In the genomic region with DNA sequence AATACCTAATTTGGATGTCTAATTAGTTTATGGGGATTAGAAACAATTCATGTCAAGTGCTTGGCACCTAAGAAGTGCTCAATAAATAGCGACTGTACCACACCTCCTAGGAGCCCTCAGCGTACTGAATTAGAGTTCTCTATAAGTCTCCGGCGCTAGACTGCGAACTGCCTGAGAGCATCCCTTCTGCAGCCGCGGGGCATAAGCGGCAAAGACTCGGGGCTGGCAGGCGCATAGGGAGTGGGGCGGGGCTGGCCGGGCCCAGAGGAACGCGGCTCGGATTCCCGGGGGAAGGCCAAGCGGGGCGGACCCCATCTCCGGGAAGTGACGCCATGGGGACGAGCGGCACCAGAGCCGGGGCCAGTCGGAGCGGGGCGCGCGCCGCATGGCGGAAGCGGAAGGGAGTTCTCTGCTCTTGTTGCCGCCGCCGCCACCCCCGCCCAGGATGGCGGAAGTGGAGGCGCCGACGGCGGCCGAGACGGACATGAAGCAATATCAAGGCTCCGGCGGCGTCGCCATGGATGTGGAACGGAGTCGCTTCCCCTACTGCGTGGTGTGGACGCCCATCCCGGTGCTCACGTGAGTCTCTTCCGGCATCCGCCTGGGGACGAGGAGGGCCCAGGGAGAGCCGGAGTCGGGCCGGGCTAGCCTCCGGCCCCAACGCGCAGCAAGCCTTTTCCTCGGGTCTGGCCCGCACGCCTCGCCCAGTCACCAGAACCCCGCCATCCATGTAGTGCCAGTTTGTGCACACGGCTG, we compare ENCODE assay signal across 8 cellular contexts. TPM values are rescaled to one million over a fixed set of nuclear protein-coding genes. Genes with fewer than 3 reads are reported as not detected.
A peak's percentile ranks its signal among the peaks of the same experiment; 100 is the strongest.
DNase-seq lines count a peak whose midpoint lies in the region; ATAC-seq, FAIRE-seq and TF ChIP-seq lines count a peak whose summit lies in the region.

A gene with protein sequence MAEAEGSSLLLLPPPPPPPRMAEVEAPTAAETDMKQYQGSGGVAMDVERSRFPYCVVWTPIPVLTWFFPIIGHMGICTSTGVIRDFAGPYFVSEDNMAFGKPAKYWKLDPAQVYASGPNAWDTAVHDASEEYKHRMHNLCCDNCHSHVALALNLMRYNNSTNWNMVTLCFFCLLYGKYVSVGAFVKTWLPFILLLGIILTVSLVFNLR (plus strand): TSS at position 351 of the 756 bp plus-strand sequence. CDS start 35 bp downstream, at position 386.

- no peak for TF ChIP-seq CTCF in OCI-LY3 (IDR thresholded peaks at IDR 0.05; ENCODE audit: low read depth, low read length)
- TF ChIP-seq CTCF in mesothelial cell of epicardium (IDR thresholded peaks at IDR 0.05; ENCODE audit: unreplicated experiment): no peak

- H3K9me3 Mint-ChIP-seq in mesothelial cell of epicardium: no peaks in the 10 kb centered on the region

- H2AFZ ChIP-seq in OCI-LY3 (ENCODE audit: low read depth, low read length): peak within 1 kb of the TSS; percentile 94

- peaks cover 48% of the 10 kb centered on the region for H3K79me2 ChIP-seq in OCI-LY3 (ENCODE audit: low read length)

- H3K4me1 ChIP-seq in OCI-LY3 (ENCODE audit: low read length): peaks cover 8% of the 10 kb centered on the region

- peak within 1 kb of the TSS; percentile 98 for H3K4me3 ChIP-seq in OCI-LY3 (ENCODE audit: low read length)

- H4K20me1 ChIP-seq in OCI-LY3 (ENCODE audit: insufficient read depth, low read length): no peaks in the 10 kb centered on the region

- peaks cover 32% of the 10 kb centered on the region for H3K4me1 Mint-ChIP-seq in mesothelial cell of epicardium

- no peaks in the 10 kb centered on the region for H3K27me3 ChIP-seq in OCI-LY3 (ENCODE audit: low read depth, low read length)

- peak within 1 kb of the TSS; percentile 71 for H3K27ac ChIP-seq in OCI-LY3 (ENCODE audit: low read length)

- H3K36me3 ChIP-seq in OCI-LY3 (replicated peaks; ENCODE audit: low read depth, low read length): no peaks in the 10 kb centered on the region

- H3K9me3 ChIP-seq in OCI-LY3 (ENCODE audit: insufficient read depth, low read length): no peaks in the 10 kb centered on the region

- peak; percentile 4 for FAIRE-seq in endometrium (lab: Jason Lieb, UNC)

- peak within 1 kb of the TSS; percentile 94 for H3K4me3 Mint-ChIP-seq in mesothelial cell of epicardium

- peak within 1 kb of the TSS; percentile 97 for H3K9ac ChIP-seq in OCI-LY3 (ENCODE audit: low read length)

- H3K4me2 ChIP-seq in OCI-LY3 (ENCODE audit: low read length): peak within 1 kb of the TSS; percentile 98

- peak; percentile 93 for DNase-seq in DMS 273 treated with DMSO at 0.1 percent for 48 hours (lab: John Stamatoyannopoulos, UW)
- DNase-seq in HuH-7.5 (ENCODE audit: low spot score): peak; percentile 93
- peak; percentile 99 for DNase-seq in activated CD8-positive, alpha-beta memory T cell treated with anti-CD3 and anti-CD28 coated beads, Interleukin-2, amount 50 U/mL, for 48 hours
- peak; percentile 95 to 98 for DNase-seq in mesothelial cell of epicardium (ENCODE audit: low spot score in 2 of 2, unreplicated experiment in 2 of 2)
- peak; percentile 93 to 95 for DNase-seq in stimulated activated CD8-positive, alpha-beta memory T cell treated with anti-CD3 and anti-CD28 coated beads, Interleukin-15, amount 100 ng/mL, for 4 hours (ENCODE audit: low read depth in 2 of 2)

- H3K36me3 Mint-ChIP-seq in mesothelial cell of epicardium: peaks cover 10% of the 10 kb centered on the region

- ATAC-seq in GM21528 (IDR thresholded peaks at IDR 0.05; ENCODE audit: low FRiP score, unreplicated experiment): peak; percentile 91

- no peaks in the 10 kb centered on the region for H3K27me3 Mint-ChIP-seq in mesothelial cell of epicardium (ENCODE audit: low read depth)

- peak within 1 kb of the TSS; percentile 97 for H3K27ac Mint-ChIP-seq in mesothelial cell of epicardium

RNA-seq across cellular contexts. Expression of the gene that starts here (rescaled TPM):
- total RNA-seq in mesothelial cell of epicardium: 36.0 to 39.1 TPM (median 37.2 TPM) in 3 replicates

Comparison
In these comparisons a context has a peak if more than half of its experiments do, and no peak if none do; other contexts are left out.
1. Peak in every context shown above with its lines: DNase-seq, ATAC-seq, H3K4me3 ChIP-seq and H3K27ac ChIP-seq.